In genomic region chr14:36520601-36521525, GRCh38 we compare ENCODE assay signal across 1 cellular context.
TF ChIP-seq lines count a peak whose summit lies in the region.

No MANE protein-coding gene starts in this region.

TF ChIP-seq in HepG2, 621 proteins besides CTCF, POLR2A, EP300 and RAD21 (continued from another document and continues in another):
- TF ChIP-seq ZNF646 (CRISPR knock-in tag; IDR thresholded peaks at IDR 0.05) (no peak), ZNF557 (CRISPR knock-in tag; IDR thresholded peaks at IDR 0.05) (0 out of 2 replicates have a peak, but pooled peaks have one; percentile 25), MZF1 (CRISPR knock-in tag; IDR thresholded peaks at IDR 0.05; ENCODE audit: borderline replicate concordance) (no peak), PCBP1 (IDR thresholded peaks at IDR 0.05; ENCODE audit: borderline replicate concordance, low read depth, low read length) (0 out of 2 replicates have a peak, but pooled peaks have one; percentile 37), YY1 (IDR thresholded peaks at IDR 0.05; ENCODE audit: insufficient read depth, insufficient replicate concordance, low read depth, low read length) (peak; percentile 37), ZNF605 (CRISPR knock-in tag; IDR thresholded peaks at IDR 0.05) (no peak), SKIL (CRISPR knock-in tag; IDR thresholded peaks at IDR 0.05; ENCODE audit: borderline replicate concordance) (0 out of 2 replicates have a peak, but pooled peaks have one; percentile 23), ZNF318 (CRISPR knock-in tag; IDR thresholded peaks at IDR 0.05) (peak; percentile 77; the same call in 1 of the 2 replicates), ZBTB37 (CRISPR knock-in tag; IDR thresholded peaks at IDR 0.05) (no peak), ZNF275 (CRISPR knock-in tag; IDR thresholded peaks at IDR 0.05; ENCODE audit: borderline replicate concordance) (no peak), SCMH1 (CRISPR knock-in tag; IDR thresholded peaks at IDR 0.05; ENCODE audit: borderline replicate concordance) (no peak), SOX6 (IDR thresholded peaks at IDR 0.05) (no peak), SOX6 (CRISPR knock-in tag; IDR thresholded peaks at IDR 0.05) (no peak), IKZF4 (CRISPR knock-in tag; IDR thresholded peaks at IDR 0.05; ENCODE audit: borderline replicate concordance, low read depth, not compliant biosample characterization) (no peak), ZNF777 (CRISPR knock-in tag; IDR thresholded peaks at IDR 0.05) (peak; percentile 65; the same call in 1 of the 2 replicates), MXD3 (CRISPR knock-in tag; IDR thresholded peaks at IDR 0.05) (0 out of 2 replicates have a peak, but pooled peaks have one; percentile 43), ZNF691 (CRISPR knock-in tag; IDR thresholded peaks at IDR 0.05; ENCODE audit: borderline replicate concordance, low read depth) (peak; percentile 83), ZNF891 (CRISPR knock-in tag; IDR thresholded peaks at IDR 0.05) (no peak), ZBTB33 (CRISPR knock-in tag; IDR thresholded peaks at IDR 0.05) (no peak), ZNF576 (CRISPR knock-in tag; IDR thresholded peaks at IDR 0.05) (0 out of 2 replicates have a peak, but pooled peaks have one; percentile 24), HOXA3 (CRISPR knock-in tag; IDR thresholded peaks at IDR 0.05) (peak; percentile 25; the same call in 1 of the 2 replicates), GPN1 (CRISPR knock-in tag; IDR thresholded peaks at IDR 0.05; ENCODE audit: borderline replicate concordance) (peak; percentile 52; the same call in 1 of the 2 replicates), ZNF329 (CRISPR knock-in tag; IDR thresholded peaks at IDR 0.05; ENCODE audit: low read depth) (peak; percentile 84), ZNF17 (CRISPR knock-in tag; IDR thresholded peaks at IDR 0.05) (no peak), MATR3 (CRISPR knock-in tag; IDR thresholded peaks at IDR 0.05) (no peak), ZNF800 (CRISPR knock-in tag; IDR thresholded peaks at IDR 0.05) (peak; percentile 96)
